In the genomic region with DNA sequence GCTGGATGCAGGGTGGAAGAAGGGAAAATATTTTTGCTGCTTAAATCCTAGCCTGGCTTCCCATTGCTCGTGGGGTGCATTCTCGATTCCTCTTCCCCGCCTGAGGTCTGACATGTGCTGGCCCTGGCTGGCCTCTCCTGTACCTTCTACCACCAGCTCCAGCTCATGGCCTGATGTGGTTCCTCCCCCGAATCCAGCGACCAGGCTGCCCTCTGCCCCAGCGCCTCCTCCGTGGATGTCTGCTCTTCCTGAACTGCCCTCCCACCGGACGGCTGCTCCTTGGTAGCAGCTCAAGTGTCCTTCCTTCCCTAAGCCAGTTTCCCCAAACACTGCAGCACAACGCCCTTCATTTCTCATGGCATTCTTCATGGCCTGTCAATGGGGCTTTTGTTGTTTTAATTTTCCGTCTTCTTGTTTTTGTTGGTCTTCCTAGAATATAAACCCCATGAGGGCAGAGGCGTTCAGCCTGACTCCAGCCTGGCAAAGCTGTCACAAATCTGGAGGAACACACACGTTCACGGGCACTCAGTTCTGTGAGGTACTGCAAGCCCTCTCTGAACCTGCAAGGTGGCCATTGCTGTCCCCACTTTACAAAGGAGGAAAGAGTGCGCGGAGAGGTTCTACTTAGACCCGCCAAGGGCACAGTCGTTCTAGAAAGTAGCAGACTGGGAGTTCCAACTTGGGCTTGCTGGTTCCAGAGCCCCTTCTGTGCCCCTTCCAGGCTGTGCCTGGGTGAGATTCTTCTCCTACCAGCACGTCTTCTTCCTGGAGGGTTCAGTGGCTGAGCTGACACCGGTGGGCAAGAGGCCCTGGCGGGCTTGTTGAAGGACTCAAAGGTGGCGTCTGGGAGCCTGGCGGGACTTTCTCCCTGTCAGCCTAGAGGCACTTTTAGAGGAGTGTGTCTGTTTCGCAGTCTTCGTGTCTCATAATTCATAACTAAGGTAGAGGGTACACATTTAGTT, we compare ENCODE assay signal across 8 cellular contexts. TPM values are rescaled to one million over a fixed set of nuclear protein-coding genes. Genes with fewer than 3 reads are reported as not detected.
A peak's percentile ranks its signal among the peaks of the same experiment; 100 is the strongest.
DNase-seq lines count a peak whose midpoint lies in the region; ATAC-seq, FAIRE-seq and TF ChIP-seq lines count a peak whose summit lies in the region.

No MANE protein-coding gene starts in this region.

- H3K36me3 ChIP-seq in heart right ventricle: no peaks in the 10 kb centered on the region
- H3K36me3 ChIP-seq in mesendoderm (ENCODE audit: control insufficient read depth, insufficient read depth, low read length): no peaks in the 10 kb centered on the region
- no peaks in the 10 kb centered on the region for H3K36me3 ChIP-seq in vagina

- intact Hi-C loops in heart right ventricle (cut with DNase I): loop anchor here in 8 of 10 donors (5.0 kb wide), 3 partner anchors 39 to 71 kb away; a partner anchor contains a TSS
- intact Hi-C loops in left cardiac atrium (cut with DNase I): loop anchor here in 1 of 2 donors (5.0 kb wide), 1 partner anchor 71 kb away; no protein-coding TSS in a partner anchor
- intact Hi-C loops in vagina (cut with DNase I): no loop called here

- H3K4me3 ChIP-seq in heart right ventricle (peak overlapping the region in 7 of 10 donors; percentile 29 to 66 (median 42)), mesendoderm (ENCODE audit: low read length) (no peak overlapping the region), vagina (peak overlapping the region in 1 of 2 donors; percentile 33)

- ATAC-seq in heart right ventricle: no peak
- ATAC-seq in left cardiac atrium: no peak

- H2BK5ac ChIP-seq in mesendoderm (ENCODE audit: low read length): no peak overlapping the region

- H3K4me1 Mint-ChIP-seq in activated naive CD8-positive, alpha-beta T cell treated with anti-CD3 and anti-CD28 coated beads for 36 hours: peaks cover 21% of the 10 kb centered on the region

- no peak overlapping the region for H2BK120ac ChIP-seq in mesendoderm (ENCODE audit: low read depth, low read length)

- peak overlapping the region; percentile 45 for H3K4me3 Mint-ChIP-seq in activated naive CD8-positive, alpha-beta T cell treated with anti-CD3 and anti-CD28 coated beads for 36 hours

- peaks cover 2% of the 10 kb centered on the region for H3K27me3 Mint-ChIP-seq in activated naive CD8-positive, alpha-beta T cell treated with anti-CD3 and anti-CD28 coated beads for 36 hours

- H3K27me3 ChIP-seq in heart right ventricle (peaks cover 0 to 32% (median 0%) of the 10 kb centered on the region in 7 donors), mesendoderm (ENCODE audit: insufficient read depth, low read length, poor library complexity) (no peaks in the 10 kb centered on the region), vagina (no peaks in the 10 kb centered on the region)

- DNase-seq in heart right ventricle (no peak), left cardiac atrium (no peak), mesendoderm (no peak), vagina (ENCODE audit: extremely low spot score in 2 of 2) (no peak), GOT3 (lab: John Stamatoyannopoulos, UW) (no peak), H54 (ENCODE audit: insufficient read length, low spot score) (no peak), NCI-H146 treated with DMSO at 0.1 percent for 48 hours (lab: John Stamatoyannopoulos, UW; ENCODE audit: unreplicated experiment) (no peak)
- no peak for DNase-seq in activated naive CD8-positive, alpha-beta T cell treated with anti-CD3 and anti-CD28 coated beads for 36 hours

- no peak overlapping the region for H2BK15ac ChIP-seq in mesendoderm (replicated peaks; ENCODE audit: low read depth)

- H3K79me2 ChIP-seq in mesendoderm (ENCODE audit: control insufficient read depth, insufficient read depth, low read length): peaks cover 24% of the 10 kb centered on the region

- no peak overlapping the region for H2AK5ac ChIP-seq in mesendoderm (ENCODE audit: low read length)

- TF ChIP-seq CTCF in heart right ventricle (IDR thresholded peaks at IDR 0.05) (no peak), vagina (IDR thresholded peaks at IDR 0.05) (no peak)

- peak overlapping the region; percentile 42 for H3K56ac ChIP-seq in mesendoderm (ENCODE audit: low read length)

- no peak overlapping the region for H3K4ac ChIP-seq in mesendoderm (ENCODE audit: low read depth, low read length)

- H3K27ac ChIP-seq in heart right ventricle: peak overlapping the region in 9 of 10 donors; percentile 26 to 81 (median 69)
- no peak overlapping the region for H3K27ac ChIP-seq in mesendoderm (ENCODE audit: low read depth, low read length)
- H3K27ac ChIP-seq in vagina: peak overlapping the region; percentile 53

- peaks cover 9% of the 10 kb centered on the region for H3K79me1 ChIP-seq in mesendoderm (ENCODE audit: low read length)

- no peak overlapping the region for H3K27ac Mint-ChIP-seq in activated naive CD8-positive, alpha-beta T cell treated with anti-CD3 and anti-CD28 coated beads for 36 hours

- no peaks in the 10 kb centered on the region for H3K9me3 ChIP-seq in heart right ventricle
- no peaks in the 10 kb centered on the region for H3K9me3 ChIP-seq in vagina

- H3K4me1 ChIP-seq in heart right ventricle (peaks cover 14 to 41% (median 37%) of the 10 kb centered on the region in 9 donors), mesendoderm (ENCODE audit: control insufficient read depth, low read depth, low read length) (peaks cover 8% of the 10 kb centered on the region), vagina (peaks cover 32% of the 10 kb centered on the region)

- TF ChIP-seq POLR2A in vagina (IDR thresholded peaks at IDR 0.05) (no peak), H54 (IDR thresholded peaks at IDR 0.05; ENCODE audit: low read depth, low read length) (no peak)

- H4K8ac ChIP-seq in mesendoderm (ENCODE audit: low read depth, low read length): no peak overlapping the region

- no peaks in the 10 kb centered on the region for H3K36me3 Mint-ChIP-seq in activated naive CD8-positive, alpha-beta T cell treated with anti-CD3 and anti-CD28 coated beads for 36 hours

- H3K4me2 ChIP-seq in mesendoderm (ENCODE audit: low read length): peak overlapping the region; percentile 54

- H4K5ac ChIP-seq in mesendoderm (ENCODE audit: low read length): no peak overlapping the region

- WGBS in heart right ventricle, 2 donors: 74 to 82% methylated on average over 25 of the region's 25 CpGs
- WGBS in mesendoderm (ENCODE audit: extremely low coverage, insufficient coverage, low lambda C conversion rate): no CpG with 5 or more reads among the region's 25 CpGs

- H3K9ac ChIP-seq in mesendoderm (ENCODE audit: low read length): no peak overlapping the region

- H3K23ac ChIP-seq in mesendoderm (ENCODE audit: low read length): no peak overlapping the region

- FAIRE-seq in H54 (lab: Jason Lieb, UNC): no peak

- H3K18ac ChIP-seq in mesendoderm (ENCODE audit: low read length): peak overlapping the region; percentile 95

- no peaks in the 10 kb centered on the region for H3K9me3 Mint-ChIP-seq in activated naive CD8-positive, alpha-beta T cell treated with anti-CD3 and anti-CD28 coated beads for 36 hours

RNA-seq across cellular contexts. Expression of a gene that starts 1.0 kb away (rescaled TPM):
- total RNA-seq in heart right ventricle (10 to 100 TPM; 33.9 to 73.3 (median 46.3) TPM), left cardiac atrium (10 to 100 TPM; 53.4 to 60.3 TPM), vagina (42.5 TPM)
- polyA plus RNA-seq in heart right ventricle: 10 to 100 TPM; 23.2 to 71.6 TPM
- total RNA-seq in activated naive CD8-positive, alpha-beta T cell treated with anti-CD3 and anti-CD28 coated beads for 36 hours: 10 to 100 TPM; 12.7 to 15.4 TPM
- polyA plus RNA-seq in mesendoderm (2013, experiment 1 of 2): 20.9 TPM
- polyA plus RNA-seq in mesendoderm (2013, experiment 2 of 2): 23.3 TPM

RNA-seq across cellular contexts. Expression of a gene that starts 39.7 kb away (rescaled TPM):
- total RNA-seq in heart right ventricle (10 to 100 TPM; 14.9 to 45.6 (median 28.1) TPM), left cardiac atrium (10 to 100 TPM; 28.7 to 42.0 TPM), vagina (38.1 TPM)
- 10 to 100 TPM; 54.2 to 62.2 TPM for polyA plus RNA-seq in heart right ventricle
- 10 to 100 TPM; 42.2 to 44.6 TPM for total RNA-seq in activated naive CD8-positive, alpha-beta T cell treated with anti-CD3 and anti-CD28 coated beads for 36 hours
- polyA plus RNA-seq in mesendoderm (2013, experiment 1 of 2): 60.1 TPM
- polyA plus RNA-seq in mesendoderm (2013, experiment 2 of 2): 61.6 TPM
